In genomic region chr18:79517322-79517721, GRCh38 we compare ENCODE assay signal across 2 cellular contexts.
TF ChIP-seq lines count a peak whose summit lies in the region.

No MANE protein-coding gene starts in this region.

TF ChIP-seq in GM23338, 12 proteins besides CTCF, POLR2A, EP300 and RAD21 (continued from another document):
- TF ChIP-seq ZNF331 (CRISPR knock-in tag; IDR thresholded peaks at IDR 0.05; ENCODE audit: low read depth) (no peak), ZNF114 (CRISPR knock-in tag; IDR thresholded peaks at IDR 0.05) (no peak), EZH2phosphoT487 (IDR thresholded peaks at IDR 0.05; ENCODE audit: unreplicated experiment) (no peak), ETS1 (IDR thresholded peaks at IDR 0.05) (no peak), CREB1 (CRISPR knock-in tag; IDR thresholded peaks at IDR 0.05; ENCODE audit: low read depth) (no peak), EZH2 (IDR thresholded peaks at IDR 0.05; ENCODE audit: low read depth, unreplicated experiment) (no peak)
- TF ChIP-seq, protein P1, sequence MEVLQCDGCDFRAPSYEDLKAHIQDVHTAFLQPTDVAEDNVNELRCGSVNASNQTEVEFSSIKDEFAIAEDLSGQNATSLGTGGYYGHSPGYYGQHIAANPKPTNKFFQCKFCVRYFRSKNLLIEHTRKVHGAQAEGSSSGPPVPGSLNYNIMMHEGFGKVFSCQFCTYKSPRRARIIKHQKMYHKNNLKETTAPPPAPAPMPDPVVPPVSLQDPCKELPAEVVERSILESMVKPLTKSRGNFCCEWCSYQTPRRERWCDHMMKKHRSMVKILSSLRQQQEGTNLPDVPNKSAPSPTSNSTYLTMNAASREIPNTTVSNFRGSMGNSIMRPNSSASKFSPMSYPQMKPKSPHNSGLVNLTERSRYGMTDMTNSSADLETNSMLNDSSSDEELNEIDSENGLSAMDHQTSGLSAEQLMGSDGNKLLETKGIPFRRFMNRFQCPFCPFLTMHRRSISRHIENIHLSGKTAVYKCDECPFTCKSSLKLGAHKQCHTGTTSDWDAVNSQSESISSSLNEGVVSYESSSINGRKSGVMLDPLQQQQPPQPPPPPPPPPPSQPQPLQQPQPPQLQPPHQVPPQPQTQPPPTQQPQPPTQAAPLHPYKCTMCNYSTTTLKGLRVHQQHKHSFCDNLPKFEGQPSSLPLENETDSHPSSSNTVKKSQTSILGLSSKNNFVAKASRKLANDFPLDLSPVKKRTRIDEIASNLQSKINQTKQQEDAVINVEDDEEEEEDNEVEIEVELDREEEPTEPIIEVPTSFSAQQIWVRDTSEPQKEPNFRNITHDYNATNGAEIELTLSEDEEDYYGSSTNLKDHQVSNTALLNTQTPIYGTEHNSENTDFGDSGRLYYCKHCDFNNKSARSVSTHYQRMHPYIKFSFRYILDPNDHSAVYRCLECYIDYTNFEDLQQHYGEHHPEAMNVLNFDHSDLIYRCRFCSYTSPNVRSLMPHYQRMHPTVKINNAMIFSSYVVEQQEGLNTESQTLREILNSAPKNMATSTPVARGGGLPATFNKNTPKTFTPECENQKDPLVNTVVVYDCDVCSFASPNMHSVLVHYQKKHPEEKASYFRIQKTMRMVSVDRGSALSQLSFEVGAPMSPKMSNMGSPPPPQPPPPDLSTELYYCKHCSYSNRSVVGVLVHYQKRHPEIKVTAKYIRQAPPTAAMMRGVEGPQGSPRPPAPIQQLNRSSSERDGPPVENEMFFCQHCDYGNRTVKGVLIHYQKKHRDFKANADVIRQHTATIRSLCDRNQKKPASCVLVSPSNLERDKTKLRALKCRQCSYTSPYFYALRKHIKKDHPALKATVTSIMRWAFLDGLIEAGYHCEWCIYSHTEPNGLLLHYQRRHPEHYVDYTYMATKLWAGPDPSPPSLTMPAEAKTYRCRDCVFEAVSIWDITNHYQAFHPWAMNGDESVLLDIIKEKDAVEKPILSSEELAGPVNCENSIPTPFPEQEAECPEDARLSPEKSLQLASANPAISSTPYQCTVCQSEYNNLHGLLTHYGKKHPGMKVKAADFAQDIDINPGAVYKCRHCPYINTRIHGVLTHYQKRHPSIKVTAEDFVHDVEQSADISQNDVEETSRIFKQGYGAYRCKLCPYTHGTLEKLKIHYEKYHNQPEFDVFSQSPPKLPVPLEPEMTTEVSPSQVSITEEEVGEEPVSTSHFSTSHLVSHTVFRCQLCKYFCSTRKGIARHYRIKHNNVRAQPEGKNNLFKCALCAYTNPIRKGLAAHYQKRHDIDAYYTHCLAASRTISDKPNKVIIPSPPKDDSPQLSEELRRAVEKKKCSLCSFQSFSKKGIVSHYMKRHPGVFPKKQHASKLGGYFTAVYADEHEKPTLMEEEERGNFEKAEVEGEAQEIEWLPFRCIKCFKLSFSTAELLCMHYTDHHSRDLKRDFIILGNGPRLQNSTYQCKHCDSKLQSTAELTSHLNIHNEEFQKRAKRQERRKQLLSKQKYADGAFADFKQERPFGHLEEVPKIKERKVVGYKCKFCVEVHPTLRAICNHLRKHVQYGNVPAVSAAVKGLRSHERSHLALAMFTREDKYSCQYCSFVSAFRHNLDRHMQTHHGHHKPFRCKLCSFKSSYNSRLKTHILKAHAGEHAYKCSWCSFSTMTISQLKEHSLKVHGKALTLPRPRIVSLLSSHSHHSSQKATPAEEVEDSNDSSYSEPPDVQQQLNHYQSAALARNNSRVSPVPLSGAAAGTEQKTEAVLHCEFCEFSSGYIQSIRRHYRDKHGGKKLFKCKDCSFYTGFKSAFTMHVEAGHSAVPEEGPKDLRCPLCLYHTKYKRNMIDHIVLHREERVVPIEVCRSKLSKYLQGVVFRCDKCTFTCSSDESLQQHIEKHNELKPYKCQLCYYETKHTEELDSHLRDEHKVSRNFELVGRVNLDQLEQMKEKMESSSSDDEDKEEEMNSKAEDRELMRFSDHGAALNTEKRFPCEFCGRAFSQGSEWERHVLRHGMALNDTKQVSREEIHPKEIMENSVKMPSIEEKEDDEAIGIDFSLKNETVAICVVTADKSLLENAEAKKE (CRISPR knock-in tag; IDR thresholded peaks at IDR 0.05) = no peak
TF ChIP-seq in GM23338: peak in this region for 0.

TF ChIP-seq in WTC11, 78 proteins besides CTCF, POLR2A, EP300 and RAD21 (continued from another document):
- TF ChIP-seq, protein P2, sequence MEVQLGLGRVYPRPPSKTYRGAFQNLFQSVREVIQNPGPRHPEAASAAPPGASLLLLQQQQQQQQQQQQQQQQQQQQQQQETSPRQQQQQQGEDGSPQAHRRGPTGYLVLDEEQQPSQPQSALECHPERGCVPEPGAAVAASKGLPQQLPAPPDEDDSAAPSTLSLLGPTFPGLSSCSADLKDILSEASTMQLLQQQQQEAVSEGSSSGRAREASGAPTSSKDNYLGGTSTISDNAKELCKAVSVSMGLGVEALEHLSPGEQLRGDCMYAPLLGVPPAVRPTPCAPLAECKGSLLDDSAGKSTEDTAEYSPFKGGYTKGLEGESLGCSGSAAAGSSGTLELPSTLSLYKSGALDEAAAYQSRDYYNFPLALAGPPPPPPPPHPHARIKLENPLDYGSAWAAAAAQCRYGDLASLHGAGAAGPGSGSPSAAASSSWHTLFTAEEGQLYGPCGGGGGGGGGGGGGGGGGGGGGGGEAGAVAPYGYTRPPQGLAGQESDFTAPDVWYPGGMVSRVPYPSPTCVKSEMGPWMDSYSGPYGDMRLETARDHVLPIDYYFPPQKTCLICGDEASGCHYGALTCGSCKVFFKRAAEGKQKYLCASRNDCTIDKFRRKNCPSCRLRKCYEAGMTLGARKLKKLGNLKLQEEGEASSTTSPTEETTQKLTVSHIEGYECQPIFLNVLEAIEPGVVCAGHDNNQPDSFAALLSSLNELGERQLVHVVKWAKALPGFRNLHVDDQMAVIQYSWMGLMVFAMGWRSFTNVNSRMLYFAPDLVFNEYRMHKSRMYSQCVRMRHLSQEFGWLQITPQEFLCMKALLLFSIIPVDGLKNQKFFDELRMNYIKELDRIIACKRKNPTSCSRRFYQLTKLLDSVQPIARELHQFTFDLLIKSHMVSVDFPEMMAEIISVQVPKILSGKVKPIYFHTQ (CRISPR knock-in tag; IDR thresholded peaks at IDR 0.05) = no peak
- TF ChIP-seq AFF4 (CRISPR knock-in tag; IDR thresholded peaks at IDR 0.05; ENCODE audit: borderline replicate concordance) = no peak
- no peak for TF ChIP-seq SMAD3 (CRISPR knock-in tag; IDR thresholded peaks at IDR 0.05; ENCODE audit: borderline replicate concordance)
- no peak for TF ChIP-seq JUN (CRISPR knock-in tag; IDR thresholded peaks at IDR 0.05)
- TF ChIP-seq E2F5 (CRISPR knock-in tag; IDR thresholded peaks at IDR 0.05) = no peak
TF ChIP-seq in WTC11: peak in this region for 0.
